Comparison of ENCODE assay signal across 9 cellular contexts in genomic region chr16:66740010-66740409, GRCh38. TPM values are rescaled to one million over a fixed set of nuclear protein-coding genes. Genes with fewer than 3 reads are reported as not detected.
DNase-seq lines count a peak whose midpoint lies in the region; ATAC-seq, FAIRE-seq and TF ChIP-seq lines count a peak whose summit lies in the region.
"Had no signal": no experiment of that assay in that cellular context is flagged by ENCODE, and none has a peak within 500 bp of the region (broad histone marks: within the 10 kb centered on the region; RNA-seq: fewer than 3 reads in every experiment).

No MANE protein-coding gene starts in this region.

- intact Hi-C loops in HepG2 (cut with micrococcal nuclease; ENCODE audit: unreplicated experiment) (loop anchor here (2.0 kb wide), 1 partner anchor 77 kb away; no protein-coding TSS in a partner anchor), thyroid gland (cut with DNase I) (no loop called here)

- H3K79me2 ChIP-seq in HepG2 (ENCODE audit: insufficient read depth, low read length), result peaks cover 27% of the 10 kb centered on the region

- no peak overlapping the region for H3K9ac ChIP-seq in HepG2 (ENCODE audit: insufficient read depth, low read depth, low read length)

- no peak for FAIRE-seq in HepG2 (lab: Jason Lieb, UNC)
- FAIRE-seq: islet of Langerhans had no signal

- no peak overlapping the region for H2AFZ ChIP-seq in HepG2 (ENCODE audit: low read length)

- no peak overlapping the region for H3K27ac ChIP-seq in SJCRH30
- peak overlapping the region; percentile 97 for H3K27ac ChIP-seq in caudate nucleus (ENCODE audit: low read depth, low read length)
- peak overlapping the region; percentile 3 for H3K27ac ChIP-seq in HepG2 (ENCODE audit: extremely low read length, insufficient read depth, low read length)
- peak overlapping the region; percentile 22 to 87 (median 77) for H3K27ac ChIP-seq in thyroid gland

- TF ChIP-seq CTCF in GM13976 (IDR thresholded peaks at IDR 0.05; ENCODE audit: borderline replicate concordance, control extremely low read depth, extremely low read depth, insufficient read depth, missing control alignments) (peak; percentile 20), HepG2 (CRISPR knock-in tag; IDR thresholded peaks at IDR 0.05) (peak; percentile 51), thyroid gland (IDR thresholded peaks at IDR 0.05) (peak in 4 of 6 experiments; percentile 37 to 59 (median 44))

- BruUV-seq in HepG2 (replicated peaks; lab: Mats Ljungman, UMichigan), result no TSS peak

- H3K4me1 ChIP-seq in SJCRH30 (peaks cover 22% of the 10 kb centered on the region), HepG2 (ENCODE audit: insufficient read depth, low read length) (peaks cover 30% of the 10 kb centered on the region), thyroid gland (peaks cover 33 to 65% of the 10 kb centered on the region in 2 donors)

- WGBS in HepG2 (ENCODE audit: low lambda C conversion rate), result 52% methylated on average over 2 of the region's 2 CpGs
- WGBS in thyroid gland, 2 donors, result 47 to 52% methylated on average over 2 of the region's 2 CpGs

- no peak for TF ChIP-seq EP300 in HepG2 (IDR thresholded peaks at IDR 0.05; ENCODE audit: low read depth in 2 of 2, low read length in 2 of 2)
- no peak for TF ChIP-seq EP300 in HepG2 (CRISPR knock-in tag; IDR thresholded peaks at IDR 0.05; ENCODE audit: borderline replicate concordance)

- peaks cover 22% of the 10 kb centered on the region; the same call in 1 of the 2 replicates for H4K20me1 ChIP-seq in HepG2 (ENCODE audit: insufficient read depth, low read length)

- DNase-seq in AG20443 (ENCODE audit: low spot score) (peak; percentile 58), GM13976 (ENCODE audit: low spot score) (peak; percentile 62), SJCRH30 (peak; percentile 47 to 85), caudate nucleus (lab: John Stamatoyannopoulos, UW) (peak in 2 of 61 donors; percentile 12 to 15), HepG2 (ENCODE audit: low spot score) (peak; percentile 39), thyroid gland (no peak)

- TF ChIP-seq RAD21 in HepG2 (CRISPR knock-in tag; IDR thresholded peaks at IDR 0.05), result no peak

- POLR2A ChIA-PET in HepG2 (lab: Yijun Ruan, JAX), result no interaction called here

- no peak overlapping the region for H3K4me3 ChIP-seq in SJCRH30
- no peak overlapping the region for H3K4me3 ChIP-seq in HepG2 (replicated peaks in 1 of 3; ENCODE audit: insufficient read depth in 1 of 3, low read depth in 2 of 3, low read length in 3 of 3)
- H3K4me3 ChIP-seq in thyroid gland (replicated peaks in 1 of 3), result no peak overlapping the region

- in situ Hi-C loops in GM13976 (cut with MboI; ENCODE audit: low sequenced_read_pairs, unreplicated experiment), result no loop called here
- in situ Hi-C loops in HepG2 (cut with HindIII; ENCODE audit: extremely low pct_ligation_motif_present, low pct_unique_long_range_greater_than_20kb), result no loop called here

- ATAC-seq in HepG2 (peak; percentile 81), HG03039 (IDR thresholded peaks at IDR 0.05; ENCODE audit: unreplicated experiment) (no peak), HG03097 (IDR thresholded peaks at IDR 0.05; ENCODE audit: low FRiP score, unreplicated experiment) (no peak)

- H3K9me3 ChIP-seq in SJCRH30 (replicated peaks) (no peaks in the 10 kb centered on the region), HepG2 (ENCODE audit: low read length) (no peaks in the 10 kb centered on the region), thyroid gland (no peaks in the 10 kb centered on the region)

- TF ChIP-seq POLR2A in HepG2 (IDR thresholded peaks at IDR 0.05; ENCODE audit: insufficient read depth in 1 of 2, low read depth in 2 of 2, low read length in 2 of 2) (no peak), thyroid gland (IDR thresholded peaks at IDR 0.05) (no peak)

- CTCF ChIA-PET in HepG2 (lab: Yijun Ruan, JAX; ENCODE audit: low intra/inter-chr PET ratio, low total read pairs), result interaction anchor here (1.1 to 1.9 kb wide), 3 partner anchors 12 to 89 kb away, joined by 3 to 5 read pairs (median 5); no protein-coding TSS in a partner anchor

- H3K27me3 ChIP-seq in SJCRH30 (no peaks in the 10 kb centered on the region), HepG2 (ENCODE audit: control insufficient read depth in 1 of 2, insufficient read depth in 2 of 2, low read length in 2 of 2) (no peaks in the 10 kb centered on the region), thyroid gland (no peaks in the 10 kb centered on the region)

- H3K36me3 ChIP-seq in SJCRH30 (peaks cover 86% of the 10 kb centered on the region), HepG2 (replicated peaks in 1 of 2; ENCODE audit: control insufficient read depth in 1 of 2, insufficient read depth in 2 of 2, low read length in 2 of 2) (peaks cover 40 to 89% of the 10 kb centered on the region in 2 experiments), thyroid gland (peaks cover 21% of the 10 kb centered on the region in 2 donors)

- no peak overlapping the region for H3K4me2 ChIP-seq in HepG2 (ENCODE audit: low read depth, low read length)

TF ChIP-seq in HepG2, 621 proteins besides CTCF, POLR2A, EP300 and RAD21:
- peak; percentile 19; the same call in 1 of the 2 replicates for TF ChIP-seq SMC3 (IDR thresholded peaks at IDR 0.05; ENCODE audit: low read length)
- 0 out of 2 replicates have a peak, but pooled peaks have one; percentile 66 for TF ChIP-seq ARID2 (CRISPR knock-in tag; IDR thresholded peaks at IDR 0.05; ENCODE audit: borderline replicate concordance)
- peak; percentile 64; the same call in 1 of the 2 replicates for TF ChIP-seq HOXA5 (CRISPR knock-in tag; IDR thresholded peaks at IDR 0.05)
- TF ChIP-seq YEATS2 (CRISPR knock-in tag; IDR thresholded peaks at IDR 0.05; ENCODE audit: borderline replicate concordance), result no peak
- no peak for TF ChIP-seq PHF5A (CRISPR knock-in tag; IDR thresholded peaks at IDR 0.05; ENCODE audit: low read depth, unreplicated experiment)
- 0 out of 2 replicates have a peak, but pooled peaks have one; percentile 23 for TF ChIP-seq RBFOX2 (IDR thresholded peaks at IDR 0.05; ENCODE audit: low read depth, low read length)

RNA-seq across cellular contexts. Expression of gene DYNC1LI2, which starts 11.4 kb away (rescaled TPM):
- 131 and 158 TPM in 2 replicates for total RNA-seq in SJCRH30 (2014; rRNA removed; shearing (Covaris generic))
- total RNA-seq in HepG2 (2016; rRNA removed; fragmentation: Illumina TruSeq; extraction: Trizol) (107 and 135 TPM in 2 replicates), thyroid gland (100 to 1,000 TPM; 162 to 332 (median 195) TPM)
- 18.2 and 20.0 TPM in 2 replicates for total RNA-seq in HepG2 (2016; cell fraction: cytosol; rRNA removed; fragmentation: Illumina TruSeq; extraction: Trizol; ENCODE audit: low read depth)
- 109 and 139 TPM in 2 replicates for total RNA-seq in HepG2 (2016; cell fraction: insoluble cytoplasmic fraction; rRNA removed; fragmentation: Illumina TruSeq; extraction: Trizol)
- 25.6 and 31.6 TPM in 2 replicates for total RNA-seq in HepG2 (2016; cell fraction: membrane; rRNA removed; fragmentation: Illumina TruSeq; extraction: Trizol)
- total RNA-seq in HepG2 (2016; cell fraction: nucleus; rRNA removed; fragmentation: Illumina TruSeq; extraction: Trizol), result 194 and 230 TPM in 2 replicates
- polyA plus RNA-seq in HepG2 (2011; rRNA removed), result 65.5 and 67.7 TPM in 2 replicates
- polyA plus RNA-seq in HepG2 (2011; cell fraction: cytosol; rRNA removed), result 30.2 and 40.7 TPM in 2 replicates
- 210 and 219 TPM in 2 replicates for polyA plus RNA-seq in HepG2 (2011; cell fraction: nucleus; rRNA removed)
- 57.1 and 65.5 TPM in 2 replicates for polyA plus RNA-seq in HepG2 (2012)
- polyA plus RNA-seq in HepG2 (2016; cell fraction: cytosol; fragmentation: Illumina TruSeq; extraction: Trizol; ENCODE audit: low read depth), result 3.3 and 3.7 TPM in 2 replicates
- 68.8 and 69.0 TPM in 2 replicates for polyA plus RNA-seq in HepG2 (2016; cell fraction: insoluble cytoplasmic fraction; fragmentation: Illumina TruSeq; extraction: Trizol; ENCODE audit: low read depth)
- 9.8 and 12.1 TPM in 2 replicates for polyA plus RNA-seq in HepG2 (2016; cell fraction: membrane; fragmentation: Illumina TruSeq; extraction: Trizol; ENCODE audit: low read depth)
- polyA plus RNA-seq in HepG2 (2016; cell fraction: nucleus; fragmentation: Illumina TruSeq; extraction: Trizol; ENCODE audit: insufficient read depth, low read depth), result 329 and 373 TPM in 2 replicates
- 51.3 and 78.2 TPM in 2 replicates for polyA minus RNA-seq in HepG2 (2011; rRNA and poly(A)+ RNA removed; ENCODE audit: low replicate concordance)
- polyA minus RNA-seq in HepG2 (2011; cell fraction: cytosol; rRNA and poly(A)+ RNA removed), result 27.4 and 28.7 TPM in 2 replicates
- polyA minus RNA-seq in HepG2 (2011; cell fraction: nucleus; rRNA and poly(A)+ RNA removed), result 169 and 176 TPM in 2 replicates

RNA-seq across cellular contexts. Expression of gene CMTM4, which starts 43.5 kb away (rescaled TPM):
- 27.3 and 29.4 TPM in 2 replicates for total RNA-seq in SJCRH30 (2014; rRNA removed; shearing (Covaris generic))
- total RNA-seq in HepG2 (2016; rRNA removed; fragmentation: Illumina TruSeq; extraction: Trizol), result 32.0 and 44.1 TPM in 2 replicates
- total RNA-seq in HepG2 (2016; cell fraction: cytosol; rRNA removed; fragmentation: Illumina TruSeq; extraction: Trizol; ENCODE audit: low read depth), result 10.6 and 12.8 TPM in 2 replicates
- 32.2 and 42.2 TPM in 2 replicates for total RNA-seq in HepG2 (2016; cell fraction: insoluble cytoplasmic fraction; rRNA removed; fragmentation: Illumina TruSeq; extraction: Trizol)
- 27.4 and 28.5 TPM in 2 replicates for total RNA-seq in HepG2 (2016; cell fraction: membrane; rRNA removed; fragmentation: Illumina TruSeq; extraction: Trizol)
- total RNA-seq in HepG2 (2016; cell fraction: nucleus; rRNA removed; fragmentation: Illumina TruSeq; extraction: Trizol), result 32.4 and 32.8 TPM in 2 replicates
- polyA plus RNA-seq in HepG2 (2011; rRNA removed), result 36.3 and 41.3 TPM in 2 replicates
- polyA plus RNA-seq in HepG2 (2011; cell fraction: cytosol; rRNA removed), result 38.1 and 43.4 TPM in 2 replicates
- polyA plus RNA-seq in HepG2 (2011; cell fraction: nucleus; rRNA removed), result 45.0 and 48.2 TPM in 2 replicates
- 30.6 and 31.6 TPM in 2 replicates for polyA plus RNA-seq in HepG2 (2012)
- 3.9 and 4.5 TPM in 2 replicates for polyA plus RNA-seq in HepG2 (2016; cell fraction: cytosol; fragmentation: Illumina TruSeq; extraction: Trizol; ENCODE audit: low read depth)
- 29.5 and 30.3 TPM in 2 replicates for polyA plus RNA-seq in HepG2 (2016; cell fraction: insoluble cytoplasmic fraction; fragmentation: Illumina TruSeq; extraction: Trizol; ENCODE audit: low read depth)
- polyA plus RNA-seq in HepG2 (2016; cell fraction: membrane; fragmentation: Illumina TruSeq; extraction: Trizol; ENCODE audit: low read depth), result 10.0 and 11.3 TPM in 2 replicates
- polyA plus RNA-seq in HepG2 (2016; cell fraction: nucleus; fragmentation: Illumina TruSeq; extraction: Trizol; ENCODE audit: insufficient read depth, low read depth), result 32.1 and 32.5 TPM in 2 replicates
- 61.0 and 116 TPM in 2 replicates for polyA minus RNA-seq in HepG2 (2011; rRNA and poly(A)+ RNA removed; ENCODE audit: low replicate concordance)
- 47.2 and 48.9 TPM in 2 replicates for polyA minus RNA-seq in HepG2 (2011; cell fraction: cytosol; rRNA and poly(A)+ RNA removed)
- polyA minus RNA-seq in HepG2 (2011; cell fraction: nucleus; rRNA and poly(A)+ RNA removed), result 31.5 and 35.9 TPM in 2 replicates
- total RNA-seq in thyroid gland, result 100 to 1,000 TPM; 170 to 246 (median 201) TPM

Comparison
In these comparisons a context has a peak if more than half of its experiments do, and no peak if none do; other contexts are left out.
1. DNase-seq: peak in AG20443 (single experiment), GM13976 (single experiment), SJCRH30 (2 of 2) and HepG2 (single experiment); none in thyroid gland (0 of 2).
2. Peak in every context shown above with its lines, with median percentiles within 50 percentile points of each other: CTCF ChIP-seq.